ENCODE assay signal across 8 cellular contexts in genomic region chr14:91252901-91253794, GRCh38. TPM values are rescaled to one million over a fixed set of nuclear protein-coding genes. Genes with fewer than 3 reads are reported as not detected.
DNase-seq lines count a peak whose midpoint lies in the region; ATAC-seq, FAIRE-seq and TF ChIP-seq lines count a peak whose summit lies in the region.

No MANE protein-coding gene starts in this region.

- H3K4me2 ChIP-seq in OCI-LY1 (ENCODE audit: low read length) (peak overlapping the region; percentile 95), GM12878 (ENCODE audit: control insufficient read depth, insufficient read depth) (peak overlapping the region; percentile 95)

- TF ChIP-seq CTCF in OCI-LY1 (IDR thresholded peaks at IDR 0.05; ENCODE audit: low read length): peak; percentile 29; the same call in 1 of the 2 replicates
- TF ChIP-seq CTCF in GM12878 (IDR thresholded peaks at IDR 0.05 in 2 of 3, conservative IDR thresholded peaks at IDR 0.05 in 1 of 3; ENCODE audit: control insufficient read depth in 2 of 3, extremely low read depth in 1 of 3, insufficient read depth in 1 of 3, low read depth in 3 of 3, low read length in 3 of 3): 0 out of 6 replicates have a peak, but pooled peaks have one; percentile 6 to 20 (median 8)
- TF ChIP-seq CTCF in spleen (IDR thresholded peaks at IDR 0.05 in 8 of 11, conservative IDR thresholded peaks at IDR 0.05 in 3 of 11): no peak

- no peak for FAIRE-seq in GM12878 (lab: Jason Lieb, UNC)

- H3K9ac ChIP-seq in OCI-LY1 (ENCODE audit: low read length): peak overlapping the region; percentile 68
- H3K9ac ChIP-seq in GM12878 (ENCODE audit: control insufficient read depth, insufficient read depth, low read length): peak overlapping the region; percentile 56

- no peaks in the 10 kb centered on the region for H3K9me3 ChIP-seq in OCI-LY1 (ENCODE audit: low read length)
- H3K9me3 ChIP-seq in GM12878 (replicated peaks; ENCODE audit: control insufficient read depth, insufficient read depth, low read length): no peaks in the 10 kb centered on the region
- no peaks in the 10 kb centered on the region for H3K9me3 ChIP-seq in iPS-18c (ENCODE audit: control insufficient read depth, insufficient read depth, low read length)
- H3K9me3 ChIP-seq in spleen: no peaks in the 10 kb centered on the region

- intact Hi-C loops in GM12878 (cut with micrococcal nuclease; ENCODE audit: unreplicated experiment): no loop called here
- intact Hi-C loops in spleen (cut with DNase I; ENCODE audit: low total_unique reads): no loop called here

- peak; percentile 12; the same call in 1 of the 2 replicates for TF ChIP-seq POLR2A in GM12878 (IDR thresholded peaks at IDR 0.05; ENCODE audit: low read depth, low read length)
- no peak for TF ChIP-seq POLR2A in spleen (IDR thresholded peaks at IDR 0.05)

- RAD21 ChIA-PET in GM12878 (lab: Charles Lee; ENCODE audit: unreplicated experiment): interaction anchor here (1.2 to 4.0 kb wide), 4 partner anchors 11 to 163 kb away, joined by 4 to 31 read pairs (median 12); no protein-coding TSS in a partner anchor

- H3F3A ChIP-seq in OCI-LY1 (ENCODE audit: insufficient read depth, low read length): peaks cover 4% of the 10 kb centered on the region; the same call in 1 of the 2 replicates

- no peaks in the 10 kb centered on the region for H3K36me3 ChIP-seq in OCI-LY1 (ENCODE audit: insufficient read depth, low read length)
- no peaks in the 10 kb centered on the region for H3K36me3 ChIP-seq in GM12878 (ENCODE audit: control insufficient read depth in 2 of 2, insufficient read depth in 2 of 2, low read length in 1 of 2)
- no peaks in the 10 kb centered on the region for H3K36me3 ChIP-seq in spleen

- ATAC-seq in GM12878 (peak; percentile 22), GM21786 (IDR thresholded peaks at IDR 0.05; ENCODE audit: unreplicated experiment) (no peak)

- H3K79me2 ChIP-seq in OCI-LY1 (ENCODE audit: insufficient read depth, low read length) (no peaks in the 10 kb centered on the region), GM12878 (ENCODE audit: control insufficient read depth, insufficient read depth, low read length) (no peaks in the 10 kb centered on the region)

- SMC1A ChIA-PET in GM12878 (lab: Charles Lee; ENCODE audit: uncharacterized antibody, unreplicated experiment): interaction anchor here (1.0 to 5.4 kb wide), 8 partner anchors 11 to 70 kb away, joined by 3 to 81 read pairs (median 4); partner anchors contain the start of gene GPR68

- H3K9me2 ChIP-seq in OCI-LY1 (ENCODE audit: low read depth, low read length): no peaks in the 10 kb centered on the region

- H3K4me3 ChIP-seq in OCI-LY1 (ENCODE audit: low read depth, low read length, poor library complexity, severe bottlenecking) (peak overlapping the region; percentile 70), GM12878 (peak overlapping the region; percentile 66), iPS-18c (ENCODE audit: insufficient read depth, low read depth, low read length) (peak overlapping the region; percentile 62), spleen (peak overlapping the region; percentile 28 to 74 (median 48))

- H3K27ac ChIP-seq in OCI-LY1 (ENCODE audit: low read depth, low read length, poor library complexity, severe bottlenecking) (no peak overlapping the region), GM12878 (ENCODE audit: control insufficient read depth, insufficient read depth) (no peak overlapping the region), spleen (peak overlapping the region; percentile 30 to 87 (median 70))

- peak; percentile 59 for DNase-seq in NK-92 treated with Interleukin-12 subunit alpha and Interleukin-12 subunit beta, amount 100 ng/mL, for 24 hours (lab: John Stamatoyannopoulos, UW)
- DNase-seq in NK-92 (lab: John Stamatoyannopoulos, UW; ENCODE audit: unreplicated experiment) (no peak), GM12878 (ENCODE audit: low read depth, low spot score) (no peak), spleen (peak; percentile 91), SIG-M5 treated with dmso at 0.1 percent for 504 hours (lab: John Stamatoyannopoulos, UW; ENCODE audit: unreplicated experiment) (no peak)

- in situ Hi-C loops in GM12878 (cut with MboI): no loop called here

- no peak for TF ChIP-seq EP300 in GM12878 (IDR thresholded peaks at IDR 0.05; ENCODE audit: borderline replicate concordance in 1 of 2, control insufficient read depth in 1 of 2, low read depth in 2 of 2, low read length in 2 of 2)

- H2AFZ ChIP-seq in OCI-LY1 (ENCODE audit: low read length): no peak overlapping the region
- H2AFZ ChIP-seq in GM12878 (ENCODE audit: control insufficient read depth, low read depth, low read length): peak overlapping the region; percentile 56

- H4K20me1 ChIP-seq in OCI-LY1 (ENCODE audit: insufficient read depth, low read length) (no peaks in the 10 kb centered on the region), GM12878 (ENCODE audit: control insufficient read depth, insufficient read depth) (no peaks in the 10 kb centered on the region)

- TF ChIP-seq RAD21 in GM12878 (IDR thresholded peaks at IDR 0.05; ENCODE audit: insufficient read depth, low read depth, low read length): no peak

- WGBS in GM12878 (ENCODE audit: insufficient coverage, insufficient replicate concordance, low lambda C conversion rate, missing lambda C conversion rate): 5% methylated on average over 60 of the region's 95 CpGs
- 3 to 13% (median 5%) methylated on average over 17 to 95 of the region's 95 CpGs for WGBS in spleen, 5 donors

- no TSS peak for BruUV-seq in GM12878 (replicated peaks; lab: Mats Ljungman, UMichigan)

- CTCF ChIA-PET in GM12878 (lab: Yijun Ruan, JAX): interaction anchor here (1.2 to 2.3 kb wide), 4 partner anchors 10 to 168 kb away, joined by 4 to 19 read pairs (median 6); partner anchors contain the start of gene GPR68

- H3K4me1 ChIP-seq in OCI-LY1 (ENCODE audit: insufficient read depth, low read length, severe bottlenecking) (peaks cover 57% of the 10 kb centered on the region), GM12878 (ENCODE audit: control insufficient read depth, insufficient read depth, low read length) (peaks cover 39% of the 10 kb centered on the region), spleen (peaks cover 22 to 87% (median 58%) of the 10 kb centered on the region in 6 donors)

- H3K27me3 ChIP-seq in OCI-LY1 (ENCODE audit: insufficient read depth, low read length) (no peaks in the 10 kb centered on the region), GM12878 (replicated peaks in 1 of 2; ENCODE audit: control insufficient read depth in 2 of 2, insufficient read depth in 2 of 2, low read length in 1 of 2) (no peaks in the 10 kb centered on the region), spleen (replicated peaks in 1 of 7) (peaks cover 0 to 10% (median 0%) of the 10 kb centered on the region in 7 donors)

- POLR2A ChIA-PET in GM12878 (lab: Charles Lee): interaction anchor here (0.6 to 1.5 kb wide), 5 partner anchors 10 to 348 kb away, joined by 3 to 5 read pairs (median 3); no protein-coding TSS in a partner anchor

TF ChIP-seq in GM12878, 131 proteins besides CTCF, POLR2A, EP300 and RAD21 (continues in another document):
- TF ChIP-seq NFIC (IDR thresholded peaks at IDR 0.05; ENCODE audit: low read depth, low read length) (no peak), NR2C1 (IDR thresholded peaks at IDR 0.05) (no peak), HCFC1 (IDR thresholded peaks at IDR 0.05; ENCODE audit: low read length) (no peak), JUNB (IDR thresholded peaks at IDR 0.05) (no peak), IRF3 (IDR thresholded peaks at IDR 0.05) (no peak), ZSCAN29 (IDR thresholded peaks at IDR 0.05) (0 out of 2 replicates have a peak, but pooled peaks have one; percentile 48), IKZF1 (conservative IDR thresholded peaks at IDR 0.05) (peak; percentile 64), MTA2 (IDR thresholded peaks at IDR 0.05; ENCODE audit: low read depth) (no peak), POLR2AphosphoS5 (IDR thresholded peaks at IDR 0.05; ENCODE audit: low read length) (no peak), KAT2A (conservative IDR thresholded peaks at IDR 0.05; ENCODE audit: control insufficient read depth, low read depth, low read length) (no peak), NR2F1 (conservative IDR thresholded peaks at IDR 0.05) (0 out of 2 replicates have a peak, but pooled peaks have one; percentile 31), TBL1XR1 (IDR thresholded peaks at IDR 0.05; ENCODE audit: low read depth, low read length) (no peak), MEF2A (IDR thresholded peaks at IDR 0.05; ENCODE audit: insufficient read depth, low read depth, low read length) (no peak)

RNA-seq across cellular contexts. Expression of gene GPR68, which starts 8.6 kb away (rescaled TPM):
- 1.0 TPM in 2 replicates for total RNA-seq in GM12878 (2013; cell fraction: nucleolus; rRNA removed)
- total RNA-seq in GM12878 (2014; rRNA removed) (2.2 and 3.1 TPM in 2 replicates), GM12878 (2014; rRNA removed; fragmentation: Illumina TruSeq; extraction: Trizol) (0.76 and 1.1 TPM in 2 replicates), GM12878 (2021) (2.1 and 2.4 TPM in 2 replicates), spleen (1 to 10 TPM; 1.9 to 5.2 (median 3.2) TPM)
- polyA plus RNA-seq in GM12878 (2011; ENCODE audit: low read depth): 0.76 TPM
- polyA plus RNA-seq in GM12878 (2011; rRNA removed) (1.9 and 3.0 TPM in 2 replicates), GM12878 (2014; fragmentation: Illumina TruSeq; extraction: Trizol) (1.1 and 1.2 TPM in 2 replicates), GM12878 (2014; fragmentation: Nextera tagmentation; extraction: Ambion mirVana) (under 1 TPM; 0.06 to 0.35 TPM), GM12878 (2014; rRNA removed) (2.7 and 3.4 TPM in 2 replicates), GM12878 (2016; fragmentation: Nextera tagmentation; extraction: Ambion mirVana) (1 to 10 TPM; 1.8 TPM), spleen (1 to 10 TPM in 2 of 3 donors, under 1 TPM in 1; 0.50 to 1.7 (median 1.3) TPM)
- polyA plus RNA-seq in GM12878 (2011; cell fraction: cytosol; rRNA removed): 8.1 and 9.1 TPM in 2 replicates
- polyA plus RNA-seq in GM12878 (2011; cell fraction: nucleus; rRNA removed): 7.7 and 8.0 TPM in 2 replicates
- polyA plus RNA-seq in GM12878 (2012): 1.1 and 1.3 TPM in 2 replicates
- 2.8 and 6.9 TPM in 2 replicates for polyA minus RNA-seq in GM12878 (2011; rRNA and poly(A)+ RNA removed)
- polyA minus RNA-seq in GM12878 (2011; cell fraction: cytosol; rRNA and poly(A)+ RNA removed): 1.2 and 3.3 TPM in 2 replicates
- polyA minus RNA-seq in GM12878 (2011; cell fraction: nucleus; rRNA and poly(A)+ RNA removed): 1.6 and 1.7 TPM in 2 replicates

Comparison
In these comparisons a context has a peak if more than half of its experiments do, and no peak if none do; other contexts are left out.
1. DNase-seq: peak in NK-92 treated with Interleukin-12 subunit alpha and Interleukin-12 subunit beta, amount 100 ng/mL, for 24 hours (single experiment) and spleen (single experiment); none in NK-92 (single experiment), GM12878 (single experiment) and SIG-M5 treated with dmso at 0.1 percent for 504 hours (single experiment).
2. H3K27ac ChIP-seq: peak in spleen (8 of 8); none in OCI-LY1 (single experiment) and GM12878 (single experiment).
3. CTCF ChIP-seq: peak in OCI-LY1 (single experiment) and GM12878 (3 of 3); none in spleen (0 of 11).
4. Peak in every context shown above with its lines, with median percentiles within 50 percentile points of each other: H3K4me3 ChIP-seq.